1 cellular context compared by ENCODE assay signal in the genomic region with DNA sequence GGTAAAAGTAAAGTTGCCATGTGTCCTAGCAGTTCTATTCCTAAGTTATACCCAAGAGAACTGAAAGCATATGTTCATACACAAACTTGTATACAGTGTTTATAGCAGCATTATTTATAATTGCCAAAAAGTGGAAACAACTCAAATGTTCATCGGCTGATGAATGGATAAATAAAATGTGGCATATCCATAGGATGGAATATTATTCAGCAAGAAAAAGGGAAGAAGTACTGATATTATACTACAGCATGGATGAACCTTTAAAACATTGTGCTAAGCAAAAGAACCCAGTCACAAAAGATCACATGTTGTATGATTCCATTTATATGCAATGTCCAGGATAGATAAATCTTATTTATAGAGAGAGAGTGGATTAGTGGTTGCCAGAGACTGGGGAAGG.
TF ChIP-seq lines count a peak whose summit lies in the region.

No MANE protein-coding gene starts in this region.

TF ChIP-seq in SK-N-SH, 30 proteins besides CTCF, POLR2A, EP300 and RAD21 (continued from another document):
- TF ChIP-seq, protein P1, sequence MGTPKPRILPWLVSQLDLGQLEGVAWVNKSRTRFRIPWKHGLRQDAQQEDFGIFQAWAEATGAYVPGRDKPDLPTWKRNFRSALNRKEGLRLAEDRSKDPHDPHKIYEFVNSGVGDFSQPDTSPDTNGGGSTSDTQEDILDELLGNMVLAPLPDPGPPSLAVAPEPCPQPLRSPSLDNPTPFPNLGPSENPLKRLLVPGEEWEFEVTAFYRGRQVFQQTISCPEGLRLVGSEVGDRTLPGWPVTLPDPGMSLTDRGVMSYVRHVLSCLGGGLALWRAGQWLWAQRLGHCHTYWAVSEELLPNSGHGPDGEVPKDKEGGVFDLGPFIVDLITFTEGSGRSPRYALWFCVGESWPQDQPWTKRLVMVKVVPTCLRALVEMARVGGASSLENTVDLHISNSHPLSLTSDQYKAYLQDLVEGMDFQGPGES (IDR thresholded peaks at IDR 0.05; ENCODE audit: low read depth, low read length): no peak
- TF ChIP-seq FOSL2 (IDR thresholded peaks at IDR 0.05; ENCODE audit: borderline replicate concordance, low read depth) (no peak), GABPA (IDR thresholded peaks at IDR 0.05; ENCODE audit: low read depth) (no peak), NFIC (IDR thresholded peaks at IDR 0.05; ENCODE audit: borderline replicate concordance) (no peak), TAF1 (IDR thresholded peaks at IDR 0.05; ENCODE audit: borderline replicate concordance, low read depth, low read length) (no peak), EZH2phosphoT487 (IDR thresholded peaks at IDR 0.05; ENCODE audit: borderline replicate concordance, low read depth) (no peak), RCOR1 (IDR thresholded peaks at IDR 0.05; ENCODE audit: low read length) (no peak), GATA2 (CRISPR knock-in tag; IDR thresholded peaks at IDR 0.05) (no peak), TEAD4 (IDR thresholded peaks at IDR 0.05; ENCODE audit: borderline replicate concordance, insufficient read depth) (no peak)
- TF ChIP-seq, protein P2, sequence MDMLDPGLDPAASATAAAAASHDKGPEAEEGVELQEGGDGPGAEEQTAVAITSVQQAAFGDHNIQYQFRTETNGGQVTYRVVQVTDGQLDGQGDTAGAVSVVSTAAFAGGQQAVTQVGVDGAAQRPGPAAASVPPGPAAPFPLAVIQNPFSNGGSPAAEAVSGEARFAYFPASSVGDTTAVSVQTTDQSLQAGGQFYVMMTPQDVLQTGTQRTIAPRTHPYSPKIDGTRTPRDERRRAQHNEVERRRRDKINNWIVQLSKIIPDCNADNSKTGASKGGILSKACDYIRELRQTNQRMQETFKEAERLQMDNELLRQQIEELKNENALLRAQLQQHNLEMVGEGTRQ (IDR thresholded peaks at IDR 0.05; ENCODE audit: borderline replicate concordance, low read depth, low read length): no peak
